Comparison of ENCODE assay signal across 1 cellular context in the genomic region with DNA sequence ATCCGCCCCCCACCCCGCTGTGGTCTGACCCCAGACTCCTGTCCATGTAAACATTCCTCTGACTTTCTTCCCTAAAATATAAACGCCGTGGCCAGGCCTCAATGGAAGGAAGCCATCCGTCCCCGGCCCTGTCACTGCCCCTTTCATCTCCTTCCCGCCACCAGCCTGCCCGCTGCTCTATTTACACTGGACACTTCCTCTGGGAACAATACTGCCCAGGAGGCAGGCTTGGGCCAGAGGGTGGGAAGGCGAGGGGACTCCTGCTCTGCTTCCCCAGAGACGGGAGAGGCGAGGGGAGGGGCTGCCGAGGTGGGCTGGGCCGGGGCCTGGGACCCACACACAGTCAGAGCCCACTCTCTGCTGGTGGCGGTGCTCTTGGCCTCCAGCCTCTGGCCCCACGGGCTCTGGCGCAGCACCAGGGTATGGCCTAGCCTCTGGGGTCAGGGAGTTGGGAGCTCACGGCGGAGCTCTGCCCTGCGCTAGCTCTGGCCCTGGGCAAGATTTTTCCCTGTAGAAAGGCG.
TF ChIP-seq lines count a peak whose summit lies in the region.

No MANE protein-coding gene starts in this region.

TF ChIP-seq in WTC11, 78 proteins besides CTCF, POLR2A, EP300 and RAD21 (continued from another document):
- TF ChIP-seq, protein P1, sequence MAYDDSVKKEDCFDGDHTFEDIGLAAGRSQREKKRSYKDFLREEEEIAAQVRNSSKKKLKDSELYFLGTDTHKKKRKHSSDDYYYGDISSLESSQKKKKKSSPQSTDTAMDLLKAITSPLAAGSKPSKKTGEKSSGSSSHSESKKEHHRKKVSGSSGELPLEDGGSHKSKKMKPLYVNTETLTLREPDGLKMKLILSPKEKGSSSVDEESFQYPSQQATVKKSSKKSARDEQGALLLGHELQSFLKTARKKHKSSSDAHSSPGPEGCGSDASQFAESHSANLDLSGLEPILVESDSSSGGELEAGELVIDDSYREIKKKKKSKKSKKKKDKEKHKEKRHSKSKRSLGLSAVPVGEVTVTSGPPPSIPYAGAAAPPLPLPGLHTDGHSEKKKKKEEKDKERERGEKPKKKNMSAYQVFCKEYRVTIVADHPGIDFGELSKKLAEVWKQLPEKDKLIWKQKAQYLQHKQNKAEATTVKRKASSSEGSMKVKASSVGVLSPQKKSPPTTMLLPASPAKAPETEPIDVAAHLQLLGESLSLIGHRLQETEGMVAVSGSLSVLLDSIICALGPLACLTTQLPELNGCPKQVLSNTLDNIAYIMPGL (CRISPR knock-in tag; IDR thresholded peaks at IDR 0.05): no peak
- TF ChIP-seq ZNF396 (CRISPR knock-in tag; IDR thresholded peaks at IDR 0.05; ENCODE audit: borderline replicate concordance) (no peak), GRHL2 (CRISPR knock-in tag; IDR thresholded peaks at IDR 0.05; ENCODE audit: insufficient replicate concordance, severe bottlenecking) (no peak)
- TF ChIP-seq, protein P2, sequence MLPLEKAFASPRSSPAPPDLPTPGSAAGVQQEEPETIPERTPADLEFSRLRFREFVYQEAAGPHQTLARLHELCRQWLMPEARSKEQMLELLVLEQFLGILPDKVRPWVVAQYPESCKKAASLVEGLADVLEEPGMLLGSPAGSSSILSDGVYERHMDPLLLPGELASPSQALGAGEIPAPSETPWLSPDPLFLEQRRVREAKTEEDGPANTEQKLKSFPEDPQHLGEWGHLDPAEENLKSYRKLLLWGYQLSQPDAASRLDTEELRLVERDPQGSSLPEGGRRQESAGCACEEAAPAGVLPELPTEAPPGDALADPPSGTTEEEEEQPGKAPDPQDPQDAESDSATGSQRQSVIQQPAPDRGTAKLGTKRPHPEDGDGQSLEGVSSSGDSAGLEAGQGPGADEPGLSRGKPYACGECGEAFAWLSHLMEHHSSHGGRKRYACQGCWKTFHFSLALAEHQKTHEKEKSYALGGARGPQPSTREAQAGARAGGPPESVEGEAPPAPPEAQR (CRISPR knock-in tag; IDR thresholded peaks at IDR 0.05): no peak
